Comparison of ENCODE assay signal across 8 cellular contexts in the genomic region with DNA sequence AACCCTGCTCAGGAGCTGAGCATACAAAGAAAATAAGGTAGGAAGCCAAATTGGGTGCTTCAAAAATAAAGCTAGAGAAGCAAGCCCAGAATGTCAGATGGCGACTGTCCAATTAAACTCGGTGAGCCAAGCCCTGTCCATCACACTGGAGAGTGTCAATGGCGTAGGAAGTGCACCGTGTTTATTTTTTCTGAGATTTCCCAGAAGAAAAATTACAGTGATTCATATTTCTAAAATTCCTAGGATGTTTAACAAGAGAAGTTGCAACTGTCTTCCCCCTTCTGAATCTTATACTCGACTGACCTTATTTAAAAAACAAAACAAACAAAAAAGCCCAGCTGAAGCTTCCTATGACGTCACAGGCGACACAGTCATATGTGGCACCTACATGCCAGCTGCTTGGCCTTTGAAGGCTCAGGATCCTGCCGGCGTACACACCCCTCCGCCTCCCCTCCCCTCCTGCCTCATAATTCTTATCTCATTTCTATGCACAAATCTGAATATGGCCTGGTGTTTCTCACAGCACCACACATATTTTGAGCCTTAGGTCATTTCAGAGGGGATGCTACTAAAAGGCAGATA.
DNase-seq lines count a peak whose midpoint lies in the region; ATAC-seq and FAIRE-seq lines count a peak whose summit lies in the region.

No MANE protein-coding gene starts in this region.

- H3K36me3 Mint-ChIP-seq in activated naive CD4-positive, alpha-beta T cell treated with anti-CD3 and anti-CD28 coated beads for 36 hours (ENCODE audit: low read depth) = peaks cover 15% of the 10 kb centered on the region
- peaks cover 4 to 38% (median 13%) of the 10 kb centered on the region in 3 donors for H3K36me3 Mint-ChIP-seq in immature natural killer cell

- peak overlapping the region; percentile 80 for H3K27ac Mint-ChIP-seq in activated naive CD4-positive, alpha-beta T cell treated with anti-CD3 and anti-CD28 coated beads for 36 hours
- H3K27ac Mint-ChIP-seq in immature natural killer cell = peak overlapping the region; percentile 94 to 99 (median 99)

- H3K27me3 Mint-ChIP-seq in activated naive CD4-positive, alpha-beta T cell treated with anti-CD3 and anti-CD28 coated beads for 36 hours (ENCODE audit: low read depth) = no peaks in the 10 kb centered on the region
- peaks cover 0 to 47% (median 45%) of the 10 kb centered on the region in 3 donors for H3K27me3 Mint-ChIP-seq in immature natural killer cell (ENCODE audit: low read depth in 3 of 3)

- no peak for FAIRE-seq in GM19239 (lab: Jason Lieb, UNC)

- H3K4me3 Mint-ChIP-seq in activated naive CD4-positive, alpha-beta T cell treated with anti-CD3 and anti-CD28 coated beads for 36 hours = no peak overlapping the region
- H3K4me3 Mint-ChIP-seq in immature natural killer cell = peak overlapping the region; percentile 69 to 91 (median 73)

- peaks cover 80% of the 10 kb centered on the region for H3K4me1 Mint-ChIP-seq in activated naive CD4-positive, alpha-beta T cell treated with anti-CD3 and anti-CD28 coated beads for 36 hours (ENCODE audit: low read depth)
- peaks cover 100% of the 10 kb centered on the region in 2 donors for H3K4me1 Mint-ChIP-seq in immature natural killer cell

- no peak for ATAC-seq in GM21390 (IDR thresholded peaks at IDR 0.05; ENCODE audit: unreplicated experiment)

- H3K9me3 Mint-ChIP-seq in activated naive CD4-positive, alpha-beta T cell treated with anti-CD3 and anti-CD28 coated beads for 36 hours = no peaks in the 10 kb centered on the region
- no peaks in the 10 kb centered on the region for H3K9me3 Mint-ChIP-seq in immature natural killer cell

- CTCF ChIA-PET in activated naive CD4-positive, alpha-beta T cell treated with anti-CD3 and anti-CD28 coated beads for 36 hours (lab: Charles Lee) = interaction anchor here (1.1 to 4.9 kb wide), 3 partner anchors 12 to 72 kb away, joined by 3 to 21 read pairs (median 6); no protein-coding TSS in a partner anchor

- DNase-seq in stimulated activated CD4-positive, alpha-beta T cell treated with anti-CD3 and anti-CD28 coated beads, Interleukin-1b, Interleukin-23, amount 100 ng/mL, for 48 hours = peak; percentile 62
- no peak for DNase-seq in stimulated activated CD4-positive, alpha-beta T cell treated with anti-CD3 and anti-CD28 coated beads, Interleukin-2, amount 100 ng/mL, for 48 hours
- DNase-seq in activated naive CD4-positive, alpha-beta T cell treated with anti-CD3 and anti-CD28 coated beads for 36 hours = peak; percentile 86
- DNase-seq in immature natural killer cell (peak; percentile 78 to 84 (median 80)), superior temporal gyrus (ENCODE audit: extremely low spot score) (peak; percentile 66), GM19239 (ENCODE audit: insufficient read length, low spot score) (no peak)
- no peak for DNase-seq in NK-92 treated with Interleukin-12 subunit alpha and Interleukin-12 subunit beta, amount 100 ng/mL, for 24 hours (lab: John Stamatoyannopoulos, UW)

- intact Hi-C loops in activated naive CD4-positive, alpha-beta T cell treated with anti-CD3 and anti-CD28 coated beads for 36 hours (cut with micrococcal nuclease) = no loop called here

Comparison
In these comparisons a context has a peak if more than half of its experiments do, and no peak if none do; other contexts are left out.
1. DNase-seq: peak in stimulated activated CD4-positive, alpha-beta T cell treated with anti-CD3 and anti-CD28 coated beads, Interleukin-1b, Interleukin-23, amount 100 ng/mL, for 48 hours (single experiment), activated naive CD4-positive, alpha-beta T cell treated with anti-CD3 and anti-CD28 coated beads for 36 hours (single experiment), immature natural killer cell (3 of 3) and superior temporal gyrus (single experiment); none in stimulated activated CD4-positive, alpha-beta T cell treated with anti-CD3 and anti-CD28 coated beads, Interleukin-2, amount 100 ng/mL, for 48 hours (0 of 2), GM19239 (single experiment) and NK-92 treated with Interleukin-12 subunit alpha and Interleukin-12 subunit beta, amount 100 ng/mL, for 24 hours (single experiment).